ENCODE assay signal across 8 cellular contexts in the genomic region with DNA sequence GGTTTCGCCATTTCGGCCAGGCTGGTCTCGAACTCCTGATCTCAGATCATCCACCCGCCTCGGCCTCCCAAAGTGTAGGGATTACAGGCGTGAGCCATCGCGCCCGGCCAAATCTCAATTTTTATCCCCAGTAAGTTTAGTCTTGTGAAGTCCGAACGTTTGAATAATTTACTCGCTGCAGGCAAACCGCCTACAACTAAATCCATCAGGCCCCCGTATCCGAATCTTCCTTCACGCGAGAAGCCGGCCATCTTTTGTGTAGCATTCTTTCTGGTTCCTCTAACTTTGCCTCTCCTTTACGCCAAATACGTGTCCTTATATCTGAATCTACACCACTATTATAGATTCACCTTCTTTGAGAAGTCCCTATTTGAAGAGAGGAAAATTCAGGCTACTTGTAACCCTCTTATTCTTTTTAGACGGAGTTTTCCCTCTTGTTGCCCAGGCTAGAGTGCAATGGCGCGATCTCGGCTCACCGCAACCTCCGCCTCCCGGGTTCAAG. TPM values are rescaled to one million over a fixed set of nuclear protein-coding genes. Genes with fewer than 3 reads are reported as not detected.
DNase-seq lines count a peak whose midpoint lies in the region; ATAC-seq and TF ChIP-seq lines count a peak whose summit lies in the region.

No MANE protein-coding gene starts in this region.

- H3K36me3 Mint-ChIP-seq in endothelial cell (ENCODE audit: low read depth, unreplicated experiment) (peaks cover 25% of the 10 kb centered on the region), nephron (ENCODE audit: low read depth) (peaks cover 32% of the 10 kb centered on the region)

- H3K27me3 Mint-ChIP-seq in endothelial cell (ENCODE audit: unreplicated experiment) (peaks cover 11% of the 10 kb centered on the region), nephron (ENCODE audit: low read depth) (no peaks in the 10 kb centered on the region)

- H3K4me1 Mint-ChIP-seq in endothelial cell (ENCODE audit: unreplicated experiment) (peaks cover 20% of the 10 kb centered on the region), nephron (peaks cover 22% of the 10 kb centered on the region)

- peak; percentile 58 for DNase-seq in activated CD8-positive, alpha-beta memory T cell treated with anti-CD3 and anti-CD28 coated beads for 24 hours
- no peak for DNase-seq in activated CD8-positive, alpha-beta memory T cell treated with anti-CD3 and anti-CD28 coated beads, Interleukin-2, amount 50 U/mL, for 4 hours
- no peak for DNase-seq in endothelial cell (ENCODE audit: low spot score)
- DNase-seq in NCI-H2196 treated with DMSO at 0.1 percent for 48 hours (lab: John Stamatoyannopoulos, UW; ENCODE audit: unreplicated experiment), result no peak

- no peak for TF ChIP-seq CTCF in endothelial cell (IDR thresholded peaks at IDR 0.05; ENCODE audit: unreplicated experiment)
- no peak for TF ChIP-seq CTCF in nephron (IDR thresholded peaks at IDR 0.05; ENCODE audit: unreplicated experiment in 3 of 3)

- H3K4me3 Mint-ChIP-seq in endothelial cell (ENCODE audit: unreplicated experiment), result peak overlapping the region; percentile 98
- peak overlapping the region; percentile 89 to 96 (median 92) for H3K4me3 Mint-ChIP-seq in nephron

- H3K27ac Mint-ChIP-seq in endothelial cell (ENCODE audit: unreplicated experiment), result peak overlapping the region; percentile 97
- peak overlapping the region; percentile 70 to 94 (median 87) for H3K27ac Mint-ChIP-seq in nephron

- H3K9me3 Mint-ChIP-seq in endothelial cell (ENCODE audit: unreplicated experiment), result no peaks in the 10 kb centered on the region
- peaks cover 6% of the 10 kb centered on the region for H3K9me3 Mint-ChIP-seq in nephron

- ATAC-seq in SK-N-SH treated with all-trans-retinoic acid at 6 μM for 48 hours, result no peak
- ATAC-seq in GM19467 (IDR thresholded peaks at IDR 0.05; ENCODE audit: unreplicated experiment), result no peak
- ATAC-seq in HG03108 (IDR thresholded peaks at IDR 0.05; ENCODE audit: unreplicated experiment), result no peak

TF ChIP-seq in SK-N-SH treated with all-trans-retinoic acid at 6 μM for 48 hours, 23 proteins besides CTCF, POLR2A, EP300 and RAD21:
- TF ChIP-seq RARB (CRISPR knock-in tag; IDR thresholded peaks at IDR 0.05) (no peak), ZFP3 (CRISPR knock-in tag; IDR thresholded peaks at IDR 0.05) (no peak), TOX (CRISPR knock-in tag; IDR thresholded peaks at IDR 0.05; ENCODE audit: borderline replicate concordance) (no peak)
- TF ChIP-seq, protein P1, sequence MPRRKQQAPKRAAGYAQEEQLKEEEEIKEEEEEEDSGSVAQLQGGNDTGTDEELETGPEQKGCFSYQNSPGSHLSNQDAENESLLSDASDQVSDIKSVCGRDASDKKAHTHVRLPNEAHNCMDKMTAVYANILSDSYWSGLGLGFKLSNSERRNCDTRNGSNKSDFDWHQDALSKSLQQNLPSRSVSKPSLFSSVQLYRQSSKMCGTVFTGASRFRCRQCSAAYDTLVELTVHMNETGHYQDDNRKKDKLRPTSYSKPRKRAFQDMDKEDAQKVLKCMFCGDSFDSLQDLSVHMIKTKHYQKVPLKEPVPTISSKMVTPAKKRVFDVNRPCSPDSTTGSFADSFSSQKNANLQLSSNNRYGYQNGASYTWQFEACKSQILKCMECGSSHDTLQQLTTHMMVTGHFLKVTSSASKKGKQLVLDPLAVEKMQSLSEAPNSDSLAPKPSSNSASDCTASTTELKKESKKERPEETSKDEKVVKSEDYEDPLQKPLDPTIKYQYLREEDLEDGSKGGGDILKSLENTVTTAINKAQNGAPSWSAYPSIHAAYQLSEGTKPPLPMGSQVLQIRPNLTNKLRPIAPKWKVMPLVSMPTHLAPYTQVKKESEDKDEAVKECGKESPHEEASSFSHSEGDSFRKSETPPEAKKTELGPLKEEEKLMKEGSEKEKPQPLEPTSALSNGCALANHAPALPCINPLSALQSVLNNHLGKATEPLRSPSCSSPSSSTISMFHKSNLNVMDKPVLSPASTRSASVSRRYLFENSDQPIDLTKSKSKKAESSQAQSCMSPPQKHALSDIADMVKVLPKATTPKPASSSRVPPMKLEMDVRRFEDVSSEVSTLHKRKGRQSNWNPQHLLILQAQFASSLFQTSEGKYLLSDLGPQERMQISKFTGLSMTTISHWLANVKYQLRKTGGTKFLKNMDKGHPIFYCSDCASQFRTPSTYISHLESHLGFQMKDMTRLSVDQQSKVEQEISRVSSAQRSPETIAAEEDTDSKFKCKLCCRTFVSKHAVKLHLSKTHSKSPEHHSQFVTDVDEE (CRISPR knock-in tag; IDR thresholded peaks at IDR 0.05), result 0 out of 2 replicates have a peak, but pooled peaks have one; percentile 25
- TF ChIP-seq, protein P2, sequence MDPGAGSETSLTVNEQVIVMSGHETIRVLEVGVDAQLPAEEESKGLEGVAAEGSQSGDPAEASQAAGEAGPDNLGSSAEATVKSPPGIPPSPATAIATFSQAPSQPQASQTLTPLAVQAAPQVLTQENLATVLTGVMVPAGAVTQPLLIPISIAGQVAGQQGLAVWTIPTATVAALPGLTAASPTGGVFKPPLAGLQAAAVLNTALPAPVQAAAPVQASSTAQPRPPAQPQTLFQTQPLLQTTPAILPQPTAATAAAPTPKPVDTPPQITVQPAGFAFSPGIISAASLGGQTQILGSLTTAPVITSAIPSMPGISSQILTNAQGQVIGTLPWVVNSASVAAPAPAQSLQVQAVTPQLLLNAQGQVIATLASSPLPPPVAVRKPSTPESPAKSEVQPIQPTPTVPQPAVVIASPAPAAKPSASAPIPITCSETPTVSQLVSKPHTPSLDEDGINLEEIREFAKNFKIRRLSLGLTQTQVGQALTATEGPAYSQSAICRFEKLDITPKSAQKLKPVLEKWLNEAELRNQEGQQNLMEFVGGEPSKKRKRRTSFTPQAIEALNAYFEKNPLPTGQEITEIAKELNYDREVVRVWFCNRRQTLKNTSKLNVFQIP (CRISPR knock-in tag; IDR thresholded peaks at IDR 0.05; ENCODE audit: borderline replicate concordance, low read depth), result no peak

RNA-seq across cellular contexts. Expression of gene EIF3L, which starts 0.6 kb away (rescaled TPM):
- total RNA-seq in endothelial cell (ENCODE audit: unreplicated experiment), result 732 TPM

RNA-seq across cellular contexts. Expression of gene ANKRD54, which starts 4.5 kb away (rescaled TPM):
- 14.4 TPM for total RNA-seq in endothelial cell (ENCODE audit: unreplicated experiment)

RNA-seq across cellular contexts. Expression of gene GALR3, which starts 25.5 kb away (rescaled TPM):
- total RNA-seq in endothelial cell (ENCODE audit: unreplicated experiment), result not detected

RNA-seq across cellular contexts. Expression of gene GCAT, which starts 40.9 kb away (rescaled TPM):
- total RNA-seq in endothelial cell (ENCODE audit: unreplicated experiment), result 4.1 TPM

RNA-seq across cellular contexts. Expression of gene MICALL1, which starts 57.5 kb away (rescaled TPM):
- total RNA-seq in endothelial cell (ENCODE audit: unreplicated experiment), result 124 TPM
